17 cellular contexts compared by ENCODE assay signal in genomic region chr12:7303230-7303629, GRCh38. TPM values are rescaled to one million over a fixed set of nuclear protein-coding genes. Genes with fewer than 3 reads are reported as not detected.
"Had no signal": no experiment of that assay in that cellular context is flagged by ENCODE, and none has a peak within 500 bp of the region (broad histone marks: within the 10 kb centered on the region; RNA-seq: fewer than 3 reads in every experiment).

No MANE protein-coding gene starts in this region.

- DNase-seq: activated CD4-positive, alpha-beta T cell treated with anti-CD3 and anti-CD28 coated beads, Interleukin-2, amount 10 ng/mL, durations not matched to agents 7 days and 5 days; activated CD8-positive, alpha-beta T cell treated with anti-CD3 and anti-CD28 coated beads, Interleukin-2, amount 10 ng/mL, durations not matched to agents 7 days and 5 days; activated naive CD4-positive, alpha-beta T cell treated with Interleukin-2 at 50 U/mL for 16 hours; activated T-cell treated with anti-CD3 and anti-CD28 coated beads, Interleukin-2, amount 50 U/mL, for 24 hours; anterior cingulate cortex; central memory CD4-positive, alpha-beta T cell; colonic mucosa; heart right ventricle; occipital lobe; stimulated activated CD4-positive, alpha-beta T cell treated with anti-CD3 and anti-CD28 coated beads, Interleukin-12 subunit alpha, Interleukin-12 subunit beta, amount 100 ng/mL, for 4 hours; stimulated activated CD4-positive, alpha-beta T cell treated with anti-CD3 and anti-CD28 coated beads, Interleukin-1b, Interleukin-23, amount 100 ng/mL, for 48 hours; stimulated activated CD8-positive, alpha-beta memory T cell treated with anti-CD3 and anti-CD28 coated beads, Interleukin-4, amount 100 ng/mL, for 48 hours; stimulated activated naive CD4-positive, alpha-beta T cell; T-helper 9 cell had no signal

- H3K36me3 ChIP-seq: colonic mucosa, heart right ventricle had no signal

- H3K27ac ChIP-seq: colonic mucosa, heart right ventricle had no signal

- H3K27me3 ChIP-seq: colonic mucosa had no signal

- H3K9me3 ChIP-seq: colonic mucosa, heart right ventricle had no signal

- H3K4me3 ChIP-seq: colonic mucosa, heart right ventricle had no signal

- H3K4me1 ChIP-seq: colonic mucosa, heart right ventricle had no signal

RNA-seq across cellular contexts. Expression of gene ACSM4, which starts 0.6 kb away (rescaled TPM):
- polyA plus RNA-seq: heart right ventricle, liver, neural cell, thymus had no signal
